In genomic region chr6:16208989-16209388, GRCh38 we compare ENCODE assay signal across 9 cellular contexts. TPM values are rescaled to one million over a fixed set of nuclear protein-coding genes. Genes with fewer than 3 reads are reported as not detected.
"Had no signal": no experiment of that assay in that cellular context is flagged by ENCODE, and none has a peak within 500 bp of the region (broad histone marks: within the 10 kb centered on the region; RNA-seq: fewer than 3 reads in every experiment).

No MANE protein-coding gene starts in this region.

- H3K9ac ChIP-seq: GM23248, KMS-11 had no signal

- FAIRE-seq: HepG2 had no signal

- ATAC-seq: HCT116, HepG2 had no signal

- H3K9me3 ChIP-seq: HAP-1 had no signal

- H3K4me1 ChIP-seq: HAP-1 had no signal

- H3K36me3 ChIP-seq: HAP-1 had no signal

- H2AFZ ChIP-seq: GM23248 had no signal

- H3K4me3 ChIP-seq: GM23248, HAP-1 had no signal

- DNase-seq: GM23248, GOT3, H7, KBM-7 had no signal

- H3K27ac ChIP-seq: GM23248, HL-60, KMS-11 had no signal

- H3K4me2 ChIP-seq: KMS-11 had no signal

RNA-seq across cellular contexts. Expression of gene GMPR, which starts 29.4 kb away (rescaled TPM):
- total RNA-seq: HepG2 had no signal
- polyA plus RNA-seq: HepG2 had no signal
